In genomic region chr1:112396668-112397025, GRCh38 we compare ENCODE assay signal across 8 cellular contexts. TPM values are rescaled to one million over a fixed set of nuclear protein-coding genes. Genes with fewer than 3 reads are reported as not detected.
DNase-seq lines count a peak whose midpoint lies in the region; ATAC-seq and TF ChIP-seq lines count a peak whose summit lies in the region.

No MANE protein-coding gene starts in this region.

- no peak for TF ChIP-seq EP300 in stomach (IDR thresholded peaks at IDR 0.05)

- ATAC-seq in left ventricle myocardium superior (no peak), HG03135 (IDR thresholded peaks at IDR 0.05; ENCODE audit: unreplicated experiment) (no peak), GM18868 (IDR thresholded peaks at IDR 0.05; ENCODE audit: unreplicated experiment) (no peak), GM21737 (IDR thresholded peaks at IDR 0.05; ENCODE audit: unreplicated experiment) (no peak)

- H3K36me3 ChIP-seq in left ventricle myocardium inferior (no peaks in the 10 kb centered on the region), iPS-20b (ENCODE audit: insufficient read depth, low read depth, low read length) (no peaks in the 10 kb centered on the region), stomach (no peaks in the 10 kb centered on the region)

- H3K27ac Mint-ChIP-seq in activated T-helper 1 cell treated with anti-CD3 and anti-CD28 coated beads, Interleukin-12 subunit alpha, Interleukin-12 subunit beta, Interleukin-2, Interleukin-4 antibody, amounts not matched to agents 30 ng/mL and 10 ng/mL and 1 ng/mL, durations not matched to agents 14 hours and 24 hours and 36 hours: peak overlapping the region; percentile 85

- H3K36me3 Mint-ChIP-seq in activated T-helper 1 cell treated with anti-CD3 and anti-CD28 coated beads, Interleukin-12 subunit alpha, Interleukin-12 subunit beta, Interleukin-2, Interleukin-4 antibody, amounts not matched to agents 30 ng/mL and 10 ng/mL and 1 ng/mL, durations not matched to agents 14 hours and 24 hours and 36 hours (ENCODE audit: low read depth): no peaks in the 10 kb centered on the region

- intact Hi-C loops in left ventricle myocardium inferior (cut with micrococcal nuclease) (loop anchor here (5.0 to 10.0 kb wide), 2 partner anchors 278 to 306 kb away; partner anchors contain the start of gene MOV10), left ventricle myocardium superior (cut with micrococcal nuclease) (loop anchor here (10.0 kb wide), 1 partner anchor 308 kb away; the partner anchor contains the start of gene RHOC), stomach (cut with DNase I; ENCODE audit: low total_unique reads) (no loop called here)
- intact Hi-C loops in activated T-helper 1 cell treated with anti-CD3 and anti-CD28 coated beads, Interleukin-12 subunit alpha, Interleukin-12 subunit beta, Interleukin-2, Interleukin-4 antibody, amounts not matched to agents 30 ng/mL and 10 ng/mL and 1 ng/mL, durations not matched to agents 14 hours and 24 hours and 36 hours (cut with micrococcal nuclease): loop anchor here (1.0 to 10.0 kb wide), 4 partner anchors 70 to 998 kb away; partner anchors contain the start of genes LRIG2, MAGI3 and SLC16A1

- peak overlapping the region; percentile 91 for H3K4me3 ChIP-seq in left ventricle myocardium inferior
- H3K4me3 ChIP-seq in iPS-20b (ENCODE audit: low read length): peak overlapping the region; percentile 95
- H3K4me3 ChIP-seq in stomach: peak overlapping the region; percentile 94 to 95 (median 95)

- DNase-seq in left ventricle myocardium inferior: no peak
- no peak for DNase-seq in left ventricle myocardium superior
- no peak for DNase-seq in activated T-helper 1 cell treated with anti-CD3 and anti-CD28 coated beads, Interleukin-12 subunit alpha, Interleukin-12 subunit beta, Interleukin-2, Interleukin-4 antibody, amounts not matched to agents 30 ng/mL and 10 ng/mL and 1 ng/mL, durations not matched to agents 14 hours and 24 hours and 36 hours (ENCODE audit: low spot score)
- DNase-seq in stomach: no peak

- H3K27me3 ChIP-seq in left ventricle myocardium inferior (ENCODE audit: low read depth) (no peaks in the 10 kb centered on the region), iPS-20b (ENCODE audit: insufficient read depth, low read length) (no peaks in the 10 kb centered on the region), stomach (no peaks in the 10 kb centered on the region)

- no peak for TF ChIP-seq POLR2A in stomach (IDR thresholded peaks at IDR 0.05)

- no peaks in the 10 kb centered on the region for H3K9me3 Mint-ChIP-seq in activated T-helper 1 cell treated with anti-CD3 and anti-CD28 coated beads, Interleukin-12 subunit alpha, Interleukin-12 subunit beta, Interleukin-2, Interleukin-4 antibody, amounts not matched to agents 30 ng/mL and 10 ng/mL and 1 ng/mL, durations not matched to agents 14 hours and 24 hours and 36 hours

- peak overlapping the region; percentile 99 for H3K4me3 Mint-ChIP-seq in activated T-helper 1 cell treated with anti-CD3 and anti-CD28 coated beads, Interleukin-12 subunit alpha, Interleukin-12 subunit beta, Interleukin-2, Interleukin-4 antibody, amounts not matched to agents 30 ng/mL and 10 ng/mL and 1 ng/mL, durations not matched to agents 14 hours and 24 hours and 36 hours

- H3K9ac ChIP-seq in iPS-20b (ENCODE audit: low read depth, low read length): peak overlapping the region; percentile 91

- H3K27ac ChIP-seq in left ventricle myocardium inferior (replicated peaks): peak overlapping the region; percentile 93
- H3K27ac ChIP-seq in iPS-20b (ENCODE audit: low read length): peak overlapping the region; percentile 20
- H3K27ac ChIP-seq in stomach: peak overlapping the region; percentile 79 to 97 (median 91)

- H3K9me3 ChIP-seq in left ventricle myocardium inferior (replicated peaks) (no peaks in the 10 kb centered on the region), iPS-20b (ENCODE audit: insufficient read depth, low read depth, low read length) (no peaks in the 10 kb centered on the region), stomach (no peaks in the 10 kb centered on the region)

- TF ChIP-seq CTCF in left ventricle myocardium inferior (IDR thresholded peaks at IDR 0.05; ENCODE audit: borderline replicate concordance) (no peak), stomach (IDR thresholded peaks at IDR 0.05) (no peak)

- WGBS in stomach, 5 donors: 0 to 1% (median 1%) methylated on average over 9 of the region's 9 CpGs

- peaks cover 44% of the 10 kb centered on the region for H3K4me1 Mint-ChIP-seq in activated T-helper 1 cell treated with anti-CD3 and anti-CD28 coated beads, Interleukin-12 subunit alpha, Interleukin-12 subunit beta, Interleukin-2, Interleukin-4 antibody, amounts not matched to agents 30 ng/mL and 10 ng/mL and 1 ng/mL, durations not matched to agents 14 hours and 24 hours and 36 hours (ENCODE audit: low read depth)

- peaks cover 7% of the 10 kb centered on the region for H3K27me3 Mint-ChIP-seq in activated T-helper 1 cell treated with anti-CD3 and anti-CD28 coated beads, Interleukin-12 subunit alpha, Interleukin-12 subunit beta, Interleukin-2, Interleukin-4 antibody, amounts not matched to agents 30 ng/mL and 10 ng/mL and 1 ng/mL, durations not matched to agents 14 hours and 24 hours and 36 hours (ENCODE audit: insufficient read depth)

- H3K4me1 ChIP-seq in left ventricle myocardium inferior: peaks cover 83% of the 10 kb centered on the region
- peaks cover 26% of the 10 kb centered on the region for H3K4me1 ChIP-seq in iPS-20b (ENCODE audit: insufficient read depth, low read length)
- H3K4me1 ChIP-seq in stomach: peaks cover 28 to 71% (median 46%) of the 10 kb centered on the region in 4 donors

RNA-seq across cellular contexts. Expression of gene CTTNBP2NL, which starts 0.6 kb away (rescaled TPM):
- total RNA-seq in left ventricle myocardium inferior (14.3 TPM), left ventricle myocardium superior (12.6 TPM), stomach (10 to 100 TPM; 13.3 to 41.5 (median 19.7) TPM)
- total RNA-seq in activated T-helper 1 cell treated with anti-CD3 and anti-CD28 coated beads, Interleukin-12 subunit alpha, Interleukin-12 subunit beta, Interleukin-2, Interleukin-4 antibody, amounts not matched to agents 30 ng/mL and 10 ng/mL and 1 ng/mL, durations not matched to agents 14 hours and 24 hours and 36 hours: 3.9 and 4.7 TPM in 2 replicates
- polyA plus RNA-seq in stomach: 1 to 10 TPM; 3.6 to 6.9 (median 3.7) TPM

Comparison
In these comparisons a context has a peak if more than half of its experiments do, and no peak if none do; other contexts are left out.
1. H3K27ac ChIP-seq: peak in every context shown above with its lines; median percentile 93 in left ventricle myocardium inferior; 91 in stomach; 20 in iPS-20b.